ENCODE assay signal across 1 cellular context in genomic region chr19:9827325-9828238, GRCh38.
A peak's percentile ranks its signal among the peaks of the same experiment; 100 is the strongest.
TF ChIP-seq lines count a peak whose summit lies in the region.

Gene UBL5, plus strand, starts transcription at chr19:9827918. Its CDS starts 420 bp downstream, at chr19:9828338.

TF ChIP-seq in K562, 482 proteins besides CTCF, POLR2A, EP300 and RAD21 (continued from another document and continues in another):
- TF ChIP-seq FOXA3 (CRISPR knock-in tag; conservative IDR thresholded peaks at IDR 0.05 in 1 of 2, IDR thresholded peaks at IDR 0.05 in 1 of 2) (no peak), BHLHE40 (IDR thresholded peaks at IDR 0.05; ENCODE audit: low read length) (no peak), GTF2E2 (tag; IDR thresholded peaks at IDR 0.05) (no peak; the same call in 1 of the 2 replicates), ESRRA (IDR thresholded peaks at IDR 0.05; ENCODE audit: borderline replicate concordance, low read depth) (peak; percentile 52; the same call in 1 of the 2 replicates), IFI16 (CRISPR knock-in tag; IDR thresholded peaks at IDR 0.05) (no peak), JUN (IDR thresholded peaks at IDR 0.05; ENCODE audit: borderline replicate concordance, low read depth, low read length) (no peak), JUN (CRISPR knock-in tag; IDR thresholded peaks at IDR 0.05; ENCODE audit: borderline replicate concordance) (no peak), CEBPG (CRISPR knock-in tag; IDR thresholded peaks at IDR 0.05) (no peak), CEBPG (tag; conservative IDR thresholded peaks at IDR 0.05 in 1 of 2, IDR thresholded peaks at IDR 0.05 in 1 of 2) (no peak), SMAD4 (CRISPR knock-in tag; conservative IDR thresholded peaks at IDR 0.05) (no peak), FOXP4 (CRISPR knock-in tag; IDR thresholded peaks at IDR 0.05; ENCODE audit: borderline replicate concordance) (peak; percentile 73; the same call in 1 of the 2 replicates), ATF7 (IDR thresholded peaks at IDR 0.05) (peak; percentile 50), TOE1 (IDR thresholded peaks at IDR 0.05; ENCODE audit: borderline replicate concordance) (peak; percentile 60; the same call in 1 of the 2 replicates), TOE1 (CRISPR knock-in tag; IDR thresholded peaks at IDR 0.05; ENCODE audit: borderline replicate concordance, low read depth) (no peak), ZNF23 (CRISPR knock-in tag; IDR thresholded peaks at IDR 0.05) (no peak), ETS1 (conservative IDR thresholded peaks at IDR 0.05; ENCODE audit: control insufficient read depth, low read depth, low read length) (peak; percentile 40; the same call in 1 of the 2 replicates), ZNF583 (CRISPR knock-in tag; IDR thresholded peaks at IDR 0.05) (no peak), ZBTB2 (IDR thresholded peaks at IDR 0.05) (no peak), ZNF134 (CRISPR knock-in tag; conservative IDR thresholded peaks at IDR 0.05) (no peak), E2F8 (IDR thresholded peaks at IDR 0.05; ENCODE audit: low read depth, partially characterized antibody) (peak; percentile 89), KLF1 (tag; IDR thresholded peaks at IDR 0.05) (peak; percentile 70), STAT5B (CRISPR knock-in tag; IDR thresholded peaks at IDR 0.05) (no peak), ZFP1 (CRISPR knock-in tag; IDR thresholded peaks at IDR 0.05) (no peak), USF1 (CRISPR knock-in tag; IDR thresholded peaks at IDR 0.05) (peak; percentile 63; the same call in 1 of the 2 replicates), HNRNPL (IDR thresholded peaks at IDR 0.05; ENCODE audit: low read depth, low read length) (no peak), AFF4 (CRISPR knock-in tag; IDR thresholded peaks at IDR 0.05) (0 out of 2 replicates have a peak, but pooled peaks have one; percentile 6), TCF3 (CRISPR knock-in tag; IDR thresholded peaks at IDR 0.05) (0 out of 2 replicates have a peak, but pooled peaks have one; percentile 5), E2F3 (CRISPR knock-in tag; IDR thresholded peaks at IDR 0.05) (0 out of 2 replicates have a peak, but pooled peaks have one; percentile 3), PHF20 (IDR thresholded peaks at IDR 0.05; ENCODE audit: partially characterized antibody) (peak; percentile 94), POLR2H (tag; IDR thresholded peaks at IDR 0.05; ENCODE audit: low read depth) (peak; percentile 56; the same call in 1 of the 2 replicates), ZFP36 (IDR thresholded peaks at IDR 0.05; ENCODE audit: low read depth, low read length, partially characterized antibody) (no peak), SIN3B (IDR thresholded peaks at IDR 0.05; ENCODE audit: low read depth) (peak; percentile 86), GABPA (tag; conservative IDR thresholded peaks at IDR 0.05; ENCODE audit: low read depth) (peak; percentile 99), ZNF561 (CRISPR knock-in tag; conservative IDR thresholded peaks at IDR 0.05) (no peak), HDAC1 (IDR thresholded peaks at IDR 0.05) (peak in 1 of 2 experiments; percentile 99; a peak in 3 of 4 replicates), RUNX1 (IDR thresholded peaks at IDR 0.05; ENCODE audit: low read depth) (no peak), PRPF4 (IDR thresholded peaks at IDR 0.05; ENCODE audit: insufficient read depth, low read depth, low read length, poor library complexity, severe bottlenecking) (no peak), ZNF764 (CRISPR knock-in tag; IDR thresholded peaks at IDR 0.05; ENCODE audit: low read depth) (no peak), SRSF3 (IDR thresholded peaks at IDR 0.05; ENCODE audit: insufficient read depth, low read length) (no peak), ZNF699 (CRISPR knock-in tag; IDR thresholded peaks at IDR 0.05; ENCODE audit: insufficient replicate concordance) (no peak), CXXC5 (CRISPR knock-in tag; IDR thresholded peaks at IDR 0.05) (peak; percentile 54), KAT8 (IDR thresholded peaks at IDR 0.05; ENCODE audit: low read depth) (no peak), MCM2 (IDR thresholded peaks at IDR 0.05; ENCODE audit: low read depth) (no peak), ZNF639 (CRISPR knock-in tag; conservative IDR thresholded peaks at IDR 0.05 in 1 of 2, IDR thresholded peaks at IDR 0.05 in 1 of 2) (peak in 1 of 2 experiments; percentile 47; a peak in 1 of 4 replicates), ELF4 (CRISPR knock-in tag; IDR thresholded peaks at IDR 0.05) (peak; percentile 34; the same call in 1 of the 2 replicates), ZC3H4 (CRISPR knock-in tag; IDR thresholded peaks at IDR 0.05; ENCODE audit: borderline replicate concordance) (no peak), MTA2 (IDR thresholded peaks at IDR 0.05; ENCODE audit: low read depth) (peak; percentile 70), ZNF274 (IDR thresholded peaks at IDR 0.05; ENCODE audit: borderline replicate concordance, low read depth, low read length) (no peak), ZNF384 (IDR thresholded peaks at IDR 0.05; ENCODE audit: low read depth, low read length) (no peak), LCOR (CRISPR knock-in tag; IDR thresholded peaks at IDR 0.05) (no peak), ZNF263 (CRISPR knock-in tag; IDR thresholded peaks at IDR 0.05; ENCODE audit: borderline replicate concordance) (no peak), LARP7 (IDR thresholded peaks at IDR 0.05) (no peak), SNAPC5 (CRISPR knock-in tag; IDR thresholded peaks at IDR 0.05) (no peak), ZNF79 (CRISPR knock-in tag; IDR thresholded peaks at IDR 0.05; ENCODE audit: low read depth) (no peak), FOXK2 (conservative IDR thresholded peaks at IDR 0.05 in 1 of 2, IDR thresholded peaks at IDR 0.05 in 1 of 2; ENCODE audit: low read depth in 2 of 2) (peak; percentile 94 to 95), ZKSCAN8 (CRISPR knock-in tag; IDR thresholded peaks at IDR 0.05) (no peak), NRF1 (conservative IDR thresholded peaks at IDR 0.05 in 1 of 2, IDR thresholded peaks at IDR 0.05 in 1 of 2) (0 out of 4 replicates have a peak, but pooled peaks of 1 of the 2 experiments have one; percentile 21), NEUROD1 (IDR thresholded peaks at IDR 0.05; ENCODE audit: borderline replicate concordance, low read depth, low read length, partially characterized antibody) (peak; percentile 15), SNRNP70 (optimal IDR thresholded peaks at IDR 0.05; ENCODE audit: low read depth, low read length) (no peak), FOXA1 (IDR thresholded peaks at IDR 0.05; ENCODE audit: borderline replicate concordance) (no peak), ZNF239 (CRISPR knock-in tag; IDR thresholded peaks at IDR 0.05) (no peak), CBFB (CRISPR knock-in tag; IDR thresholded peaks at IDR 0.05) (peak; percentile 36; the same call in 1 of the 2 replicates), ARID2 (IDR thresholded peaks at IDR 0.05) (no peak)
